1 cellular context compared by ENCODE assay signal in the genomic region with DNA sequence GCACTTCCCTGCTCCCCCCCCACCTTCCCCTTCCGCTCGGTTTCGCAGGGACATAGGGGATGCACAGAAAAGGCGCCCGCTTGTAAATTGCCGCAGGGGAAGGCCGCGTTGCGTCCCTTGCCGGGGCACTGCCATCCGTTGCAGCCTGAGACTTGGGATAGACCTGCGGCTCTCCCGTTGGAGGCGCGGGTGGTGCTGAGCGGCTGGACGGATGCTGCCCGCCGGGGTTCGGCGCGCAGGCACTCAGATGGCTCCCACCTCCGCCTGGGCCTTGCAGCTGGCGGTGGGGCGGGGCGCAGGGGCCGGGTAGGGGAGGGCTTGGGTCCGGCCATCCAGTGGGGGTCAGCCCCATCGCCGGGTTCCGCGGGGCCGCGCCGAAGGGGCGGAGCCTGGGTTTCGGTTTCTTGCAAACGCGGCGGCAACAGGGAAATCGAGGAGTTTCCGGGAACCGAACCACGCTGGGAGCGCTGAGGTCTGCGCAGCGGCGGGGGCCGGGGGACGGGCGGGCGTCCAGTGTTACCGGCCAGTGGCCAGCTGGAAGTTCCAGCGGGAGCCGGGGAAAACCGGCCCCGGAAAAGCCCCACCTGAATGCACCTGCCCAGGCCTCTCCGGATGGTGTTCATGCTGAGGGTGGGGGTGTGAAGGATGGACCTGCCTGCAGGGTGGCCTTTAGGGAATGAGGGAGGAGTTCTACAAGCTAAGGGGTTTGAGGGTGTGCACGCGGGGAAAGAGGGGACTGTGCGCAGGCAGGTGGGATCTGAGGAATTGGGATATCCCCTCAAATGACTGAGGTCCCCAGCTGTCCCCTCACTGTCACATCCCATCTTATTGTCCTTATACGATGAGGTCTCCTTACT.
TF ChIP-seq lines count a peak whose summit lies in the region.

No MANE protein-coding gene starts in this region.

TF ChIP-seq in HepG2, 621 proteins besides CTCF, POLR2A, EP300 and RAD21 (continued from another document):
- TF ChIP-seq, protein P1, sequence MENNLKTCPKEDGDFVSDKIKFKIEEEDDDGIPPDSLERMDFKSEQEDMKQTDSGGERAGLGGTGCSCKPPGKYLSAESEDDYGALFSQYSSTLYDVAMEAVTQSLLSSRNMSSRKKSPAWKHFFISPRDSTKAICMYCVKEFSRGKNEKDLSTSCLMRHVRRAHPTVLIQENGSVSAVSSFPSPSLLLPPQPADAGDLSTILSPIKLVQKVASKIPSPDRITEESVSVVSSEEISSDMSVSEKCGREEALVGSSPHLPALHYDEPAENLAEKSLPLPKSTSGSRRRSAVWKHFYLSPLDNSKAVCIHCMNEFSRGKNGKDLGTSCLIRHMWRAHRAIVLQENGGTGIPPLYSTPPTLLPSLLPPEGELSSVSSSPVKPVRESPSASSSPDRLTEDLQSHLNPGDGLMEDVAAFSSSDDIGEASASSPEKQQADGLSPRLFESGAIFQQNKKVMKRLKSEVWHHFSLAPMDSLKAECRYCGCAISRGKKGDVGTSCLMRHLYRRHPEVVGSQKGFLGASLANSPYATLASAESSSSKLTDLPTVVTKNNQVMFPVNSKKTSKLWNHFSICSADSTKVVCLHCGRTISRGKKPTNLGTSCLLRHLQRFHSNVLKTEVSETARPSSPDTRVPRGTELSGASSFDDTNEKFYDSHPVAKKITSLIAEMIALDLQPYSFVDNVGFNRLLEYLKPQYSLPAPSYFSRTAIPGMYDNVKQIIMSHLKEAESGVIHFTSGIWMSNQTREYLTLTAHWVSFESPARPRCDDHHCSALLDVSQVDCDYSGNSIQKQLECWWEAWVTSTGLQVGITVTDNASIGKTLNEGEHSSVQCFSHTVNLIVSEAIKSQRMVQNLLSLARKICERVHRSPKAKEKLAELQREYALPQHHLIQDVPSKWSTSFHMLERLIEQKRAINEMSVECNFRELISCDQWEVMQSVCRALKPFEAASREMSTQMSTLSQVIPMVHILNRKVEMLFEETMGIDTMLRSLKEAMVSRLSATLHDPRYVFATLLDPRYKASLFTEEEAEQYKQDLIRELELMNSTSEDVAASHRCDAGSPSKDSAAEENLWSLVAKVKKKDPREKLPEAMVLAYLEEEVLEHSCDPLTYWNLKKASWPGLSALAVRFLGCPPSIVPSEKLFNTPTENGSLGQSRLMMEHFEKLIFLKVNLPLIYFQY (CRISPR knock-in tag; IDR thresholded peaks at IDR 0.05; ENCODE audit: borderline replicate concordance), result no peak
- no peak for TF ChIP-seq RORA (CRISPR knock-in tag; IDR thresholded peaks at IDR 0.05)
- TF ChIP-seq KMT2B (CRISPR knock-in tag; IDR thresholded peaks at IDR 0.05), result 0 out of 2 replicates have a peak, but pooled peaks have one; percentile 70
- peak; percentile 36; the same call in 1 of the 2 replicates for TF ChIP-seq HDAC1 (CRISPR knock-in tag; IDR thresholded peaks at IDR 0.05)
- TF ChIP-seq ZNF773 (CRISPR knock-in tag; IDR thresholded peaks at IDR 0.05; ENCODE audit: borderline replicate concordance), result no peak
